In genomic region chr17:64129765-64130558, GRCh38 we compare ENCODE assay signal across 8 cellular contexts. TPM values are rescaled to one million over a fixed set of nuclear protein-coding genes. Genes with fewer than 3 reads are reported as not detected.
DNase-seq lines count a peak whose midpoint lies in the region; ATAC-seq and TF ChIP-seq lines count a peak whose summit lies in the region.

Gene ERN1 (minus strand): TSS chr17:64130144. CDS start chr17:64130029, 115 bp downstream.

- no peaks in the 10 kb centered on the region for H3K9me3 ChIP-seq in Karpas-422 (ENCODE audit: low read length)
- no peaks in the 10 kb centered on the region for H3K9me3 ChIP-seq in naive thymus-derived CD4-positive, alpha-beta T cell (ENCODE audit: control insufficient read depth in 2 of 3, low read length in 3 of 3)

- ATAC-seq in GM21737 (IDR thresholded peaks at IDR 0.05; ENCODE audit: unreplicated experiment): peak; percentile 81
- ATAC-seq in naive thymus-derived CD4-positive, alpha-beta T cell: peak; percentile 96
- ATAC-seq in stimulated activated memory B cell treated with anti-CD40 and anti-IgM and Interleukin-4, amounts not matched to agents 10 μg/mL and 1 μg/mL and 100 μg/mL, for 72 hours: peak; percentile 95

- no peaks in the 10 kb centered on the region for H3K79me2 ChIP-seq in Karpas-422 (ENCODE audit: low read length)

- H4K20me1 ChIP-seq in Karpas-422 (ENCODE audit: insufficient read depth, low read depth, low read length): 0 out of 2 replicates have a peak, but pooled peaks cover 2% of the 10 kb centered on the region

- peaks cover 28 to 57% (median 53%) of the 10 kb centered on the region in 7 donors for H3K4me1 Mint-ChIP-seq in naive thymus-derived CD4-positive, alpha-beta T cell
- H3K4me1 Mint-ChIP-seq in stimulated activated memory B cell treated with anti-CD40 and anti-IgM and Interleukin-4, amounts not matched to agents 10 μg/mL and 1 μg/mL and 100 μg/mL, for 72 hours: peaks cover 42% of the 10 kb centered on the region

- CTCF ChIA-PET in RWPE1 (lab: Yijun Ruan, JAX): interaction anchor here (0.6 to 6.6 kb wide), 5 partner anchors 14 to 211 kb away, joined by 3 to 103 read pairs (median 4); no protein-coding TSS in a partner anchor
- CTCF ChIA-PET in naive thymus-derived CD4-positive, alpha-beta T cell (lab: Charles Lee): interaction anchor here (0.6 to 7.7 kb wide), 17 partner anchors 9 to 210 kb away, joined by 3 to 289 read pairs (median 5); partner anchors contain the start of genes CD79B and ICAM2

- H3K27me3 Mint-ChIP-seq in naive thymus-derived CD4-positive, alpha-beta T cell: no peaks in the 10 kb centered on the region
- no peaks in the 10 kb centered on the region for H3K27me3 Mint-ChIP-seq in stimulated activated memory B cell treated with anti-CD40 and anti-IgM and Interleukin-4, amounts not matched to agents 10 μg/mL and 1 μg/mL and 100 μg/mL, for 72 hours

- DNase-seq in DMS79 treated with DMSO at 0.1 percent for 48 hours (lab: John Stamatoyannopoulos, UW) (peak; percentile 45), Karpas-422 (peak; percentile 94), RWPE1 (ENCODE audit: low spot score) (peak; percentile 90), fibroblast of gingiva (ENCODE audit: low read depth) (peak; percentile 96)
- DNase-seq in activated T-helper 1 cell treated with anti-CD3 and anti-CD28 coated beads, Interleukin-2, amount 50 U/mL, for 16 hours (ENCODE audit: low read depth in 1 of 2, low spot score in 1 of 2): peak; percentile 88 to 89
- DNase-seq in naive thymus-derived CD4-positive, alpha-beta T cell: peak; percentile 84 to 93 (median 91)

- no peak for TF ChIP-seq CTCF in RWPE1 (conservative IDR thresholded peaks at IDR 0.05; ENCODE audit: low read depth)

- peaks cover 18% of the 10 kb centered on the region for H3K4me1 ChIP-seq in Karpas-422 (ENCODE audit: low read length)
- H3K4me1 ChIP-seq in naive thymus-derived CD4-positive, alpha-beta T cell (ENCODE audit: control insufficient read depth in 2 of 2, insufficient read depth in 2 of 2, low read length in 2 of 2): peaks cover 12 to 32% of the 10 kb centered on the region in 2 donors

- peak within 1 kb of the TSS; percentile 77 for H3K4me3 ChIP-seq in Karpas-422 (ENCODE audit: low read length)
- peak within 1 kb of the TSS; percentile 69 for H3K4me3 ChIP-seq in naive thymus-derived CD4-positive, alpha-beta T cell (ENCODE audit: low read length)

- H3K4me2 ChIP-seq in Karpas-422 (ENCODE audit: low read depth, low read length, poor library complexity, severe bottlenecking): peak within 1 kb of the TSS; percentile 81

- no peaks in the 10 kb centered on the region for H3K36me3 ChIP-seq in Karpas-422 (ENCODE audit: insufficient read depth, low read length)
- no peaks in the 10 kb centered on the region for H3K36me3 ChIP-seq in naive thymus-derived CD4-positive, alpha-beta T cell (ENCODE audit: control insufficient read depth in 2 of 3, insufficient read depth in 3 of 3, low read length in 3 of 3)

- H3K9me3 Mint-ChIP-seq in naive thymus-derived CD4-positive, alpha-beta T cell: no peaks in the 10 kb centered on the region
- H3K9me3 Mint-ChIP-seq in stimulated activated memory B cell treated with anti-CD40 and anti-IgM and Interleukin-4, amounts not matched to agents 10 μg/mL and 1 μg/mL and 100 μg/mL, for 72 hours: no peaks in the 10 kb centered on the region

- no peaks in the 10 kb centered on the region for H3K27me3 ChIP-seq in Karpas-422 (ENCODE audit: low read length)
- H3K27me3 ChIP-seq in naive thymus-derived CD4-positive, alpha-beta T cell (ENCODE audit: control insufficient read depth in 2 of 2, insufficient read depth in 2 of 2, low read length in 2 of 2): no peaks in the 10 kb centered on the region

- peak within 1 kb of the TSS; percentile 85 to 97 (median 94) for H3K4me3 Mint-ChIP-seq in naive thymus-derived CD4-positive, alpha-beta T cell
- peak within 1 kb of the TSS; percentile 83 for H3K4me3 Mint-ChIP-seq in stimulated activated memory B cell treated with anti-CD40 and anti-IgM and Interleukin-4, amounts not matched to agents 10 μg/mL and 1 μg/mL and 100 μg/mL, for 72 hours

- peak within 1 kb of the TSS; percentile 83 to 98 (median 93) for H3K27ac Mint-ChIP-seq in naive thymus-derived CD4-positive, alpha-beta T cell
- H3K27ac Mint-ChIP-seq in stimulated activated memory B cell treated with anti-CD40 and anti-IgM and Interleukin-4, amounts not matched to agents 10 μg/mL and 1 μg/mL and 100 μg/mL, for 72 hours: peak within 1 kb of the TSS; percentile 87

- H3K27ac ChIP-seq in Karpas-422 (ENCODE audit: low read length) (no peak within 1 kb of the TSS), RWPE1 (peak within 1 kb of the TSS; percentile 82)
- peak within 1 kb of the TSS; percentile 77 for H3K27ac ChIP-seq in naive thymus-derived CD4-positive, alpha-beta T cell (ENCODE audit: low read depth, low read length)

- no peaks in the 10 kb centered on the region for H3K9me2 ChIP-seq in Karpas-422 (replicated peaks; ENCODE audit: insufficient read depth, low read length)

- peaks cover 0 to 33% (median 0%) of the 10 kb centered on the region in 5 donors for H3K36me3 Mint-ChIP-seq in naive thymus-derived CD4-positive, alpha-beta T cell
- H3K36me3 Mint-ChIP-seq in stimulated activated memory B cell treated with anti-CD40 and anti-IgM and Interleukin-4, amounts not matched to agents 10 μg/mL and 1 μg/mL and 100 μg/mL, for 72 hours: no peaks in the 10 kb centered on the region

- H2AFZ ChIP-seq in Karpas-422 (ENCODE audit: low read length): peak within 1 kb of the TSS; percentile 93

- H3K9ac ChIP-seq in Karpas-422 (ENCODE audit: low read length): peak within 1 kb of the TSS; percentile 76

- intact Hi-C loops in naive thymus-derived CD4-positive, alpha-beta T cell (cut with micrococcal nuclease): loop anchor here (1.0 to 5.0 kb wide), 15 partner anchors 9 to 376 kb away; partner anchors contain the start of genes CEP95 (in 2 of the 2), DDX5 (in 2 of the 2), ICAM2 (in 2 of the 2) and TEX2 (in 1 of the 2)

- POLR2A ChIA-PET in RWPE1 (lab: Yijun Ruan, JAX; ENCODE audit: low non-redundant PET): interaction anchor here (1.8 kb wide), 1 partner anchor 15 kb away, joined by 6 read pairs; no protein-coding TSS in a partner anchor
- POLR2A ChIA-PET in naive thymus-derived CD4-positive, alpha-beta T cell (lab: Charles Lee): interaction anchor here (0.7 to 9.0 kb wide), 40 partner anchors 8 to 429 kb away, joined by 3 to 173 read pairs (median 4); partner anchors contain the start of genes CEP95, DDX5 and ICAM2

RNA-seq across cellular contexts. Expression of gene ERN1, which starts in this region (rescaled TPM):
- 1.9 and 10.9 TPM in 2 replicates for total RNA-seq in Karpas-422 (2014; rRNA removed; shearing (Covaris generic); ENCODE audit: low replicate concordance)
- 100 to 1,000 TPM in 1 of 5 experiments, 10 to 100 TPM in 4; 52.6 to 110 (median 62.9) TPM for total RNA-seq in naive thymus-derived CD4-positive, alpha-beta T cell
- 10 to 100 TPM; 15.7 to 19.7 TPM for polyA plus RNA-seq in naive thymus-derived CD4-positive, alpha-beta T cell

Comparison
In these comparisons a context has a peak if more than half of its experiments do, and no peak if none do; other contexts are left out.
1. DNase-seq: peak in every context shown above with its lines; median percentile 96 in fibroblast of gingiva; 94 in Karpas-422; 91 in naive thymus-derived CD4-positive, alpha-beta T cell; 90 in RWPE1; 88 in activated T-helper 1 cell treated with anti-CD3 and anti-CD28 coated beads, Interleukin-2, amount 50 U/mL, for 16 hours; 45 in DMS79 treated with DMSO at 0.1 percent for 48 hours.